In the genomic region with DNA sequence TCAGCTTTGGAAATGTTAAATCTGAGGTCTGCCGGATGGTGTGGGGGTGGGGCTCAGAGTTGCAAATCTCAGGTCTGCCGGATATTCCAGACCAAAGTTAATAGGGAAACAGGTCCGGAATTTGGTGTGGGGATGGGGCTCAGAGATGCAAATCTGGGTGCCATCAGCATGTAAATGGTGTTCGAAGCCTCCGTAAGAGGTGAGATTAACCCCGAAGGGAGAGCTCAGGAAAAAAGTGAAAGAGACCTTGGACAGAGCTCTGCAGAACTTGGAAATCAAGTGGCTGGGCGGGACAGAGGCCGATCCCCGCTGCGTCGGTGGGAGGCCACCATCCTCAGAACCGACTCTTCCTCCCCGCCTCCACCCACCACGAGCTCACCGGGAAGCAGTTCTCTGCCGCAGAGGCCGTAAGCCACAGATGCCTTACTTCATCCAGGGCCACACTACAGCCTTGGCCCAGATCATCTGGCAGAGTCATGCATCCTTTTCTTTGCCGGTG, we compare ENCODE assay signal across 8 cellular contexts.
A peak's percentile ranks its signal among the peaks of the same experiment; 100 is the strongest.
DNase-seq lines count a peak whose midpoint lies in the region; TF ChIP-seq lines count a peak whose summit lies in the region.

No MANE protein-coding gene starts in this region.

- peak overlapping the region; percentile 95; the same call in 1 of the 2 replicates for H3K4me3 ChIP-seq in GM12864 (ENCODE audit: low read depth, low read length)
- peak overlapping the region; percentile 18 for H3K4me3 ChIP-seq in iPS-11a (ENCODE audit: low read depth, low read length)
- peak overlapping the region; percentile 86 for H3K4me3 ChIP-seq in skeletal muscle cell (ENCODE audit: low read depth, low read length)

- TF ChIP-seq CTCF in GM12864 (IDR thresholded peaks at IDR 0.05; ENCODE audit: low read depth, low read length, missing control alignments), result no peak

- DNase-seq in GM12864 (ENCODE audit: low read depth) (no peak), OCI-M1 (lab: John Stamatoyannopoulos, UW) (peak; percentile 32), astrocyte of the hippocampus (ENCODE audit: low read depth, low spot score) (peak; percentile 67), skeletal muscle cell (ENCODE audit: low read depth) (peak; percentile 31), HPDE6-E6E7 (ENCODE audit: extremely low spot score) (no peak), DMS 273 (lab: John Stamatoyannopoulos, UW; ENCODE audit: unreplicated experiment) (no peak), cortex of kidney (lab: John Stamatoyannopoulos, UW) (no peak)

Comparison
In these comparisons a context has a peak if more than half of its experiments do, and no peak if none do; other contexts are left out.
1. DNase-seq: peak in OCI-M1 (single experiment), astrocyte of the hippocampus (single experiment) and skeletal muscle cell (single experiment); none in GM12864 (single experiment), HPDE6-E6E7 (single experiment), DMS 273 (single experiment) and cortex of kidney (single experiment).
2. H3K4me3 ChIP-seq: peak in every context shown above with its lines; median percentile 95 in GM12864; 86 in skeletal muscle cell; 18 in iPS-11a.